23 cellular contexts compared by ENCODE assay signal in the genomic region with DNA sequence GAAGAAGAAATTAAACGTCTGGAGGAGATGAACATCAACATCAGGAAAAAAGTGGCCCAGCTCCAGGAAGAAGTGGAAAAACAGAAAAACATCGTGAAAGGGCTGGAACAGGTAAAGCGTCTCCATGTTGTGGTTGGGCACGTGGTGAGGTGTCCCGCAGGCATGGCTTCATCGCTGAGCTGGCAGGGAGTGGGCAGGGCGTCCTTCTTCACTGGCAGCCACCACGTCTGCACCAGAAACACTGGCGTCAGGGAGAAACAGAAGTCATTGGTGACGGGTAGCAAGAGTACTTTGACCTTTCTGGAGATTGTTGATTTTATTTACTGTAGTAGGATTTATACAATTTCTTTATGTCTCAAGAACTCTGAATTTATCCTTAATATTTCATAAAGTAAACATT.
"Had no signal": no experiment of that assay in that cellular context is flagged by ENCODE, and none has a peak within 500 bp of the region (broad histone marks: within the 10 kb centered on the region; RNA-seq: fewer than 3 reads in every experiment).

No MANE protein-coding gene starts in this region.

- H3K27me3 Mint-ChIP-seq: activated CD8-positive, alpha-beta T cell treated with anti-CD3 and anti-CD28 coated beads for 36 hours; activated naive CD8-positive, alpha-beta T cell treated with anti-CD3 and anti-CD28 coated beads for 36 hours; progenitor cell of endocrine pancreas had no signal

- DNase-seq: activated CD4-positive, alpha-beta T cell treated with anti-CD3 and anti-CD28 coated beads for 1 hour; activated CD4-positive, alpha-beta T cell treated with anti-CD3 and anti-CD28 coated beads, Interleukin-2, amount 50 U/mL, for 1 hour; activated CD8-positive, alpha-beta T cell treated with anti-CD3 and anti-CD28 coated beads for 36 hours; activated naive CD4-positive, alpha-beta T cell; activated naive CD8-positive, alpha-beta T cell treated with anti-CD3 and anti-CD28 coated beads for 36 hours; activated T-cell treated with anti-CD3 and anti-CD28 coated beads, Interleukin-2, amount 50 U/mL, for 48 hours; adrenal gland; brain microvascular endothelial cell; cortex of kidney; foreskin fibroblast; hypothalamus; retina; sigmoid colon; stimulated activated CD4-positive, alpha-beta T cell treated with anti-CD3 and anti-CD28 coated beads, Interleukin-2, amount 100 ng/mL, for 24 hours; stimulated activated naive CD4-positive, alpha-beta T cell; T-helper 2 cell had no signal

- H3K9me3 ChIP-seq: adrenal gland, heart left ventricle, neutrophil, sigmoid colon, tibial nerve had no signal

- ATAC-seq: activated CD8-positive, alpha-beta T cell treated with anti-CD3 and anti-CD28 coated beads for 36 hours; left lobe of liver had no signal

- H3K4me3 ChIP-seq: adrenal gland, heart left ventricle, sigmoid colon, smooth muscle cell, tibial nerve had no signal

- H3K27me3 ChIP-seq: adrenal gland, brain microvascular endothelial cell, heart left ventricle, neutrophil, sigmoid colon, tibial nerve had no signal

- H3K27ac ChIP-seq: adrenal gland, brain microvascular endothelial cell, heart left ventricle, neutrophil, sigmoid colon, tibial nerve had no signal

- H3K4me1 Mint-ChIP-seq: activated naive CD8-positive, alpha-beta T cell treated with anti-CD3 and anti-CD28 coated beads for 36 hours had no signal

- H3K27ac Mint-ChIP-seq: activated CD8-positive, alpha-beta T cell treated with anti-CD3 and anti-CD28 coated beads for 36 hours; activated naive CD8-positive, alpha-beta T cell treated with anti-CD3 and anti-CD28 coated beads for 36 hours; progenitor cell of endocrine pancreas had no signal

- H3K9me3 Mint-ChIP-seq: activated CD8-positive, alpha-beta T cell treated with anti-CD3 and anti-CD28 coated beads for 36 hours; activated naive CD8-positive, alpha-beta T cell treated with anti-CD3 and anti-CD28 coated beads for 36 hours; nephron had no signal

- H3K4me1 ChIP-seq: adrenal gland, heart left ventricle, sigmoid colon, tibial nerve had no signal

- H3K4me3 Mint-ChIP-seq: activated CD8-positive, alpha-beta T cell treated with anti-CD3 and anti-CD28 coated beads for 36 hours; activated naive CD8-positive, alpha-beta T cell treated with anti-CD3 and anti-CD28 coated beads for 36 hours; nephron had no signal
